1 cellular context compared by ENCODE assay signal in the genomic region with DNA sequence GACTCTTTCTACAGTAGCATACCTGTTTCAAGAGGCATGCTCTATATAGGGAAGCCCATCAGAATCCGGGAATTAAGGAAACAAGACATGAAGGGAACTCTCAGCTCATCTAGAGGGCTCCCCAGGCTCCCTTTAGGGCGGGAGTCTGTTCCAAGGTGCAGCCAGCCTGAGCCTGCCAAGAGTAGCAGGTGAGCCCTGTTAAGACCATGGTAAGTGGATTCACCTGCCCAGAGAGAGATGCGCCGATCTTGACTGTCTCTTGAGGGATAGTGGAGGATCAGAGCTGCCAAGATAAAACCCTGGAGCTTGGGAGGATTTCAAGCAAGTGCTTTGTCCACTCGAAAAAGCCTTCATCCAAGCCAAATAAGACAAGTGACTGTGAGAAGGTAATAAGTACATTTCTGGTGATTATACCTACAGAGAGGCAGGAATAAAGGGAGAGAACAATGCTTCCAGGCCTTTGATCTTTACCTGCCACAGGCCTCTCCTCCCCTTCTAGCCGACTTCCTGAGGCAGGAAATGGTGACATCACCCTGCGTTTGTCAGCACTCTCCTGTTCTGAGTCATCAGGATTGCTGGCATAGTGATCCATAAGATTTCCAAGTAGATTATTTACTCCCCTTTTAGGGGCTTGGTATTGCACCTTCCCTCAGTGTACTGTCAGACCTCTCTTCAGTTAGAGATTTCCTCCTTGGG.
TF ChIP-seq lines count a peak whose summit lies in the region.

No MANE protein-coding gene starts in this region.

TF ChIP-seq in HepG2, 621 proteins besides CTCF, POLR2A, EP300 and RAD21 (continued from another document and continues in another):
- TF ChIP-seq, protein P1, sequence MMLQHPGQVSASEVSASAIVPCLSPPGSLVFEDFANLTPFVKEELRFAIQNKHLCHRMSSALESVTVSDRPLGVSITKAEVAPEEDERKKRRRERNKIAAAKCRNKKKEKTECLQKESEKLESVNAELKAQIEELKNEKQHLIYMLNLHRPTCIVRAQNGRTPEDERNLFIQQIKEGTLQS (CRISPR knock-in tag; IDR thresholded peaks at IDR 0.05): peak; percentile 98
- TF ChIP-seq ZNF644 (CRISPR knock-in tag; IDR thresholded peaks at IDR 0.05; ENCODE audit: low read depth): 0 out of 2 replicates have a peak, but pooled peaks have one; percentile 20
- no peak for TF ChIP-seq ZNF557 (CRISPR knock-in tag; IDR thresholded peaks at IDR 0.05)
- peak; percentile 61; the same call in 1 of the 2 replicates for TF ChIP-seq TBX2 (CRISPR knock-in tag; IDR thresholded peaks at IDR 0.05; ENCODE audit: borderline replicate concordance)
- peak; percentile 77 for TF ChIP-seq HDAC2 (CRISPR knock-in tag; IDR thresholded peaks at IDR 0.05)
- TF ChIP-seq, protein P2, sequence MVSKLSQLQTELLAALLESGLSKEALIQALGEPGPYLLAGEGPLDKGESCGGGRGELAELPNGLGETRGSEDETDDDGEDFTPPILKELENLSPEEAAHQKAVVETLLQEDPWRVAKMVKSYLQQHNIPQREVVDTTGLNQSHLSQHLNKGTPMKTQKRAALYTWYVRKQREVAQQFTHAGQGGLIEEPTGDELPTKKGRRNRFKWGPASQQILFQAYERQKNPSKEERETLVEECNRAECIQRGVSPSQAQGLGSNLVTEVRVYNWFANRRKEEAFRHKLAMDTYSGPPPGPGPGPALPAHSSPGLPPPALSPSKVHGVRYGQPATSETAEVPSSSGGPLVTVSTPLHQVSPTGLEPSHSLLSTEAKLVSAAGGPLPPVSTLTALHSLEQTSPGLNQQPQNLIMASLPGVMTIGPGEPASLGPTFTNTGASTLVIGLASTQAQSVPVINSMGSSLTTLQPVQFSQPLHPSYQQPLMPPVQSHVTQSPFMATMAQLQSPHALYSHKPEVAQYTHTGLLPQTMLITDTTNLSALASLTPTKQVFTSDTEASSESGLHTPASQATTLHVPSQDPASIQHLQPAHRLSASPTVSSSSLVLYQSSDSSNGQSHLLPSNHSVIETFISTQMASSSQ (IDR thresholded peaks at IDR 0.05; ENCODE audit: low read depth): 0 out of 2 replicates have a peak, but pooled peaks have one; percentile 35
- TF ChIP-seq, protein P2 (CRISPR knock-in tag; IDR thresholded peaks at IDR 0.05; ENCODE audit: borderline replicate concordance): peak; percentile 22; the same call in 1 of the 2 replicates
- TF ChIP-seq SOX13 (IDR thresholded peaks at IDR 0.05): peak; percentile 98
- peak in 1 of 2 experiments; percentile 99; a peak in 2 of 4 replicates for TF ChIP-seq SOX13 (CRISPR knock-in tag; conservative IDR thresholded peaks at IDR 0.05 in 1 of 2, IDR thresholded peaks at IDR 0.05 in 1 of 2)
- TF ChIP-seq ZMYM3 (CRISPR knock-in tag; IDR thresholded peaks at IDR 0.05): no peak
- no peak for TF ChIP-seq ZNF367 (CRISPR knock-in tag; IDR thresholded peaks at IDR 0.05; ENCODE audit: borderline replicate concordance)
- peak; percentile 63; the same call in 1 of the 2 replicates for TF ChIP-seq THAP11 (CRISPR knock-in tag; IDR thresholded peaks at IDR 0.05)
- peak; percentile 71 for TF ChIP-seq SAP130 (CRISPR knock-in tag; IDR thresholded peaks at IDR 0.05; ENCODE audit: low read depth)
- peak; percentile 88 for TF ChIP-seq FOSL1 (CRISPR knock-in tag; IDR thresholded peaks at IDR 0.05; ENCODE audit: borderline replicate concordance)
- TF ChIP-seq PPARG (CRISPR knock-in tag; conservative IDR thresholded peaks at IDR 0.05): peak; percentile 46; the same call in 1 of the 2 replicates
- TF ChIP-seq KLF15 (CRISPR knock-in tag; IDR thresholded peaks at IDR 0.05; ENCODE audit: borderline replicate concordance): no peak
- peak; percentile 52; the same call in 1 of the 2 replicates for TF ChIP-seq SIX4 (CRISPR knock-in tag; IDR thresholded peaks at IDR 0.05)
- TF ChIP-seq FOXA3 (CRISPR knock-in tag; IDR thresholded peaks at IDR 0.05): peak; percentile 68
- no peak for TF ChIP-seq FOXP1 (IDR thresholded peaks at IDR 0.05)
- TF ChIP-seq FOXP1 (CRISPR knock-in tag; IDR thresholded peaks at IDR 0.05): peak; percentile 62
- TF ChIP-seq POGZ (CRISPR knock-in tag; IDR thresholded peaks at IDR 0.05): peak; percentile 85
- TF ChIP-seq, protein P3, sequence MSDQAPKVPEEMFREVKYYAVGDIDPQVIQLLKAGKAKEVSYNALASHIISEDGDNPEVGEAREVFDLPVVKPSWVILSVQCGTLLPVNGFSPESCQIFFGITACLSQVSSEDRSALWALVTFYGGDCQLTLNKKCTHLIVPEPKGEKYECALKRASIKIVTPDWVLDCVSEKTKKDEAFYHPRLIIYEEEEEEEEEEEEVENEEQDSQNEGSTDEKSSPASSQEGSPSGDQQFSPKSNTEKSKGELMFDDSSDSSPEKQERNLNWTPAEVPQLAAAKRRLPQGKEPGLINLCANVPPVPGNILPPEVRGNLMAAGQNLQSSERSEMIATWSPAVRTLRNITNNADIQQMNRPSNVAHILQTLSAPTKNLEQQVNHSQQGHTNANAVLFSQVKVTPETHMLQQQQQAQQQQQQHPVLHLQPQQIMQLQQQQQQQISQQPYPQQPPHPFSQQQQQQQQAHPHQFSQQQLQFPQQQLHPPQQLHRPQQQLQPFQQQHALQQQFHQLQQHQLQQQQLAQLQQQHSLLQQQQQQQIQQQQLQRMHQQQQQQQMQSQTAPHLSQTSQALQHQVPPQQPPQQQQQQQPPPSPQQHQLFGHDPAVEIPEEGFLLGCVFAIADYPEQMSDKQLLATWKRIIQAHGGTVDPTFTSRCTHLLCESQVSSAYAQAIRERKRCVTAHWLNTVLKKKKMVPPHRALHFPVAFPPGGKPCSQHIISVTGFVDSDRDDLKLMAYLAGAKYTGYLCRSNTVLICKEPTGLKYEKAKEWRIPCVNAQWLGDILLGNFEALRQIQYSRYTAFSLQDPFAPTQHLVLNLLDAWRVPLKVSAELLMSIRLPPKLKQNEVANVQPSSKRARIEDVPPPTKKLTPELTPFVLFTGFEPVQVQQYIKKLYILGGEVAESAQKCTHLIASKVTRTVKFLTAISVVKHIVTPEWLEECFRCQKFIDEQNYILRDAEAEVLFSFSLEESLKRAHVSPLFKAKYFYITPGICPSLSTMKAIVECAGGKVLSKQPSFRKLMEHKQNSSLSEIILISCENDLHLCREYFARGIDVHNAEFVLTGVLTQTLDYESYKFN (CRISPR knock-in tag; conservative IDR thresholded peaks at IDR 0.05): peak; percentile 84
- TF ChIP-seq PHF20 (CRISPR knock-in tag; IDR thresholded peaks at IDR 0.05): no peak
- TF ChIP-seq SOX6 (IDR thresholded peaks at IDR 0.05): no peak
- peak; percentile 99 for TF ChIP-seq SOX6 (CRISPR knock-in tag; IDR thresholded peaks at IDR 0.05)
- TF ChIP-seq ZKSCAN8 (CRISPR knock-in tag; IDR thresholded peaks at IDR 0.05; ENCODE audit: borderline replicate concordance): peak; percentile 75; the same call in 1 of the 2 replicates
- no peak for TF ChIP-seq RFXAP (CRISPR knock-in tag; IDR thresholded peaks at IDR 0.05; ENCODE audit: borderline replicate concordance)
- TF ChIP-seq, protein P4, sequence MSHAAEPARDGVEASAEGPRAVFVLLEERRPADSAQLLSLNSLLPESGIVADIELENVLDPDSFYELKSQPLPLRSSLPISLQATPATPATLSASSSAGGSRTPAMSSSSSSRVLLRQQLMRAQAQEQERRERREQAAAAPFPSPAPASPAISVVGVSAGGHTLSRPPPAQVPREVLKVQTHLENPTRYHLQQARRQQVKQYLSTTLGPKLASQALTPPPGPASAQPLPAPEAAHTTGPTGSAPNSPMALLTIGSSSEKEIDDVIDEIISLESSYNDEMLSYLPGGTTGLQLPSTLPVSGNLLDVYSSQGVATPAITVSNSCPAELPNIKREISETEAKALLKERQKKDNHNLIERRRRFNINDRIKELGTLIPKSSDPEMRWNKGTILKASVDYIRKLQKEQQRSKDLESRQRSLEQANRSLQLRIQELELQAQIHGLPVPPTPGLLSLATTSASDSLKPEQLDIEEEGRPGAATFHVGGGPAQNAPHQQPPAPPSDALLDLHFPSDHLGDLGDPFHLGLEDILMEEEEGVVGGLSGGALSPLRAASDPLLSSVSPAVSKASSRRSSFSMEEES (CRISPR knock-in tag; IDR thresholded peaks at IDR 0.05): peak; percentile 49; the same call in 1 of the 2 replicates
- TF ChIP-seq, protein P5, sequence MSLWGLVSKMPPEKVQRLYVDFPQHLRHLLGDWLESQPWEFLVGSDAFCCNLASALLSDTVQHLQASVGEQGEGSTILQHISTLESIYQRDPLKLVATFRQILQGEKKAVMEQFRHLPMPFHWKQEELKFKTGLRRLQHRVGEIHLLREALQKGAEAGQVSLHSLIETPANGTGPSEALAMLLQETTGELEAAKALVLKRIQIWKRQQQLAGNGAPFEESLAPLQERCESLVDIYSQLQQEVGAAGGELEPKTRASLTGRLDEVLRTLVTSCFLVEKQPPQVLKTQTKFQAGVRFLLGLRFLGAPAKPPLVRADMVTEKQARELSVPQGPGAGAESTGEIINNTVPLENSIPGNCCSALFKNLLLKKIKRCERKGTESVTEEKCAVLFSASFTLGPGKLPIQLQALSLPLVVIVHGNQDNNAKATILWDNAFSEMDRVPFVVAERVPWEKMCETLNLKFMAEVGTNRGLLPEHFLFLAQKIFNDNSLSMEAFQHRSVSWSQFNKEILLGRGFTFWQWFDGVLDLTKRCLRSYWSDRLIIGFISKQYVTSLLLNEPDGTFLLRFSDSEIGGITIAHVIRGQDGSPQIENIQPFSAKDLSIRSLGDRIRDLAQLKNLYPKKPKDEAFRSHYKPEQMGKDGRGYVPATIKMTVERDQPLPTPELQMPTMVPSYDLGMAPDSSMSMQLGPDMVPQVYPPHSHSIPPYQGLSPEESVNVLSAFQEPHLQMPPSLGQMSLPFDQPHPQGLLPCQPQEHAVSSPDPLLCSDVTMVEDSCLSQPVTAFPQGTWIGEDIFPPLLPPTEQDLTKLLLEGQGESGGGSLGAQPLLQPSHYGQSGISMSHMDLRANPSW (CRISPR knock-in tag; IDR thresholded peaks at IDR 0.05; ENCODE audit: borderline replicate concordance): 0 out of 2 replicates have a peak, but pooled peaks have one; percentile 21
- TF ChIP-seq, protein P6, sequence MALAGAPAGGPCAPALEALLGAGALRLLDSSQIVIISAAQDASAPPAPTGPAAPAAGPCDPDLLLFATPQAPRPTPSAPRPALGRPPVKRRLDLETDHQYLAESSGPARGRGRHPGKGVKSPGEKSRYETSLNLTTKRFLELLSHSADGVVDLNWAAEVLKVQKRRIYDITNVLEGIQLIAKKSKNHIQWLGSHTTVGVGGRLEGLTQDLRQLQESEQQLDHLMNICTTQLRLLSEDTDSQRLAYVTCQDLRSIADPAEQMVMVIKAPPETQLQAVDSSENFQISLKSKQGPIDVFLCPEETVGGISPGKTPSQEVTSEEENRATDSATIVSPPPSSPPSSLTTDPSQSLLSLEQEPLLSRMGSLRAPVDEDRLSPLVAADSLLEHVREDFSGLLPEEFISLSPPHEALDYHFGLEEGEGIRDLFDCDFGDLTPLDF (CRISPR knock-in tag; IDR thresholded peaks at IDR 0.05): no peak
- peak; percentile 90 for TF ChIP-seq MED1 (CRISPR knock-in tag; IDR thresholded peaks at IDR 0.05)
- peak; percentile 82 for TF ChIP-seq ZNF792 (CRISPR knock-in tag; IDR thresholded peaks at IDR 0.05)
- 0 out of 2 replicates have a peak, but pooled peaks have one; percentile 23 for TF ChIP-seq ZNF670 (CRISPR knock-in tag; IDR thresholded peaks at IDR 0.05; ENCODE audit: borderline replicate concordance)
- 0 out of 2 replicates have a peak, but pooled peaks have one; percentile 22 for TF ChIP-seq ZNF614 (CRISPR knock-in tag; IDR thresholded peaks at IDR 0.05; ENCODE audit: borderline replicate concordance)
- TF ChIP-seq TCF7L2 (IDR thresholded peaks at IDR 0.05; ENCODE audit: low read depth, low read length): peak; percentile 62; the same call in 1 of the 2 replicates
- no peak for TF ChIP-seq MBD4 (IDR thresholded peaks at IDR 0.05; ENCODE audit: borderline replicate concordance, low read length)
- peak; percentile 78 for TF ChIP-seq NCOA2 (CRISPR knock-in tag; IDR thresholded peaks at IDR 0.05)
- no peak for TF ChIP-seq ZNF317 (CRISPR knock-in tag; IDR thresholded peaks at IDR 0.05)
- TF ChIP-seq TAF1 (CRISPR knock-in tag; IDR thresholded peaks at IDR 0.05): 0 out of 2 replicates have a peak, but pooled peaks have one; percentile 17
- no peak for TF ChIP-seq ZNF543 (CRISPR knock-in tag; IDR thresholded peaks at IDR 0.05)
- TF ChIP-seq CREB1 (IDR thresholded peaks at IDR 0.05): peak; percentile 84
- peak; percentile 78 for TF ChIP-seq CREB1 (CRISPR knock-in tag; IDR thresholded peaks at IDR 0.05)
- no peak for TF ChIP-seq ZSCAN31 (CRISPR knock-in tag; IDR thresholded peaks at IDR 0.05; ENCODE audit: low read depth)
- peak; percentile 41 for TF ChIP-seq ASH2L (IDR thresholded peaks at IDR 0.05; ENCODE audit: insufficient read length, low read depth, low read length)
- TF ChIP-seq SOX5 (CRISPR knock-in tag; IDR thresholded peaks at IDR 0.05; ENCODE audit: borderline replicate concordance): peak; percentile 100
- TF ChIP-seq MXI1 (IDR thresholded peaks at IDR 0.05; ENCODE audit: borderline replicate concordance, low read depth, low read length): peak; percentile 24; the same call in 1 of the 3 replicates
